In genomic region chr7:96426685-96427084, GRCh38 we compare ENCODE assay signal across 22 cellular contexts.
"Had no signal": no experiment of that assay in that cellular context is flagged by ENCODE, and none has a peak within 500 bp of the region (broad histone marks: within the 10 kb centered on the region; RNA-seq: fewer than 3 reads in every experiment).

No MANE protein-coding gene starts in this region.

- H3K27me3 ChIP-seq: heart right ventricle, tibial nerve, upper lobe of left lung had no signal

- H3K4me3 ChIP-seq: esophagus squamous epithelium, heart right ventricle, lower lobe of right lung, psoas muscle, thoracic aorta, tibial nerve, upper lobe of left lung had no signal

- H3K4me1 Mint-ChIP-seq: stimulated activated naive B cell treated with anti-CD40 and anti-IgM and Interleukin-4, amounts not matched to agents 10 μg/mL and 1 μg/mL and 100 μg/mL, for 72 hours had no signal

- H3K9me3 Mint-ChIP-seq: effector memory CD8-positive, alpha-beta T cell; naive thymus-derived CD8-positive, alpha-beta T cell; stimulated activated naive B cell treated with anti-CD40 and anti-IgM and Interleukin-4, amounts not matched to agents 10 μg/mL and 1 μg/mL and 100 μg/mL, for 72 hours; stimulated activated naive CD8-positive, alpha-beta T cell treated with anti-CD3 and anti-CD28 coated beads, Interleukin-15, Interleukin-2, amounts not matched to agents 100 ng/mL and 50 ng/mL, for 24 hours had no signal

- H3K36me3 Mint-ChIP-seq: stimulated activated naive B cell treated with anti-CD40 and anti-IgM and Interleukin-4, amounts not matched to agents 10 μg/mL and 1 μg/mL and 100 μg/mL, for 72 hours had no signal

- H3K27me3 Mint-ChIP-seq: stimulated activated naive B cell treated with anti-CD40 and anti-IgM and Interleukin-4, amounts not matched to agents 10 μg/mL and 1 μg/mL and 100 μg/mL, for 72 hours had no signal

- DNase-seq: cortex of kidney; effector memory CD8-positive, alpha-beta T cell; erythroblast; esophagus squamous epithelium; foreskin melanocyte; glutamatergic neuron; heart right ventricle; hippocampal formation; left colon; left ventricle myocardium superior; lower lobe of right lung; naive thymus-derived CD8-positive, alpha-beta T cell; psoas muscle; right cardiac atrium; small intestine; stimulated activated CD4-positive, alpha-beta T cell treated with anti-CD3 and anti-CD28 coated beads, Interleukin-15, amount 100 ng/mL, for 24 hours; stimulated activated CD4-positive, alpha-beta T cell treated with anti-CD3 and anti-CD28 coated beads, Interleukin-2, amount 100 ng/mL, for 48 hours; stimulated activated naive B cell treated with anti-CD40 and anti-IgM and Interleukin-4, amounts not matched to agents 10 μg/mL and 1 μg/mL and 100 μg/mL, for 72 hours; upper lobe of left lung had no signal

- H3K36me3 ChIP-seq: esophagus squamous epithelium, heart right ventricle, lower lobe of right lung, thoracic aorta, tibial nerve, upper lobe of left lung had no signal

- H3K27ac Mint-ChIP-seq: effector memory CD8-positive, alpha-beta T cell; naive thymus-derived CD8-positive, alpha-beta T cell; stimulated activated naive B cell treated with anti-CD40 and anti-IgM and Interleukin-4, amounts not matched to agents 10 μg/mL and 1 μg/mL and 100 μg/mL, for 72 hours; stimulated activated naive CD8-positive, alpha-beta T cell treated with anti-CD3 and anti-CD28 coated beads, Interleukin-15, Interleukin-2, amounts not matched to agents 100 ng/mL and 50 ng/mL, for 24 hours had no signal

- H3K4me1 ChIP-seq: heart right ventricle, lower lobe of right lung, psoas muscle, upper lobe of left lung had no signal

- ATAC-seq: effector memory CD8-positive, alpha-beta T cell; heart right ventricle; left colon; left ventricle myocardium superior; lower lobe of right lung; naive thymus-derived CD8-positive, alpha-beta T cell; psoas muscle; right cardiac atrium; stimulated activated naive B cell treated with anti-CD40 and anti-IgM and Interleukin-4, amounts not matched to agents 10 μg/mL and 1 μg/mL and 100 μg/mL, for 72 hours had no signal

- H3K27ac ChIP-seq: esophagus squamous epithelium, heart right ventricle, lower lobe of right lung, psoas muscle, thoracic aorta, upper lobe of left lung had no signal

- H3K4me3 Mint-ChIP-seq: effector memory CD8-positive, alpha-beta T cell; naive thymus-derived CD8-positive, alpha-beta T cell; stimulated activated naive B cell treated with anti-CD40 and anti-IgM and Interleukin-4, amounts not matched to agents 10 μg/mL and 1 μg/mL and 100 μg/mL, for 72 hours; stimulated activated naive CD8-positive, alpha-beta T cell treated with anti-CD3 and anti-CD28 coated beads, Interleukin-15, Interleukin-2, amounts not matched to agents 100 ng/mL and 50 ng/mL, for 24 hours had no signal

- H3K9me3 ChIP-seq: esophagus squamous epithelium, heart right ventricle, lower lobe of right lung, psoas muscle, thoracic aorta, tibial nerve, upper lobe of left lung had no signal
